Comparison of ENCODE assay signal across 16 cellular contexts in genomic region chr12:117501066-117501465, GRCh38.
"Had no signal": no experiment of that assay in that cellular context is flagged by ENCODE, and none has a peak within 500 bp of the region (broad histone marks: within the 10 kb centered on the region; RNA-seq: fewer than 3 reads in every experiment).

No MANE protein-coding gene starts in this region.

- H3K9me3 ChIP-seq: colonic mucosa, esophagus squamous epithelium, gastroesophageal sphincter, lower lobe of right lung had no signal

- H3K9me3 Mint-ChIP-seq: dendritic cell treated with granulocyte-macrophage colony-stimulating factor and Interleukin-4, amounts not matched to agents 40 ng/mL and 50 ng/mL, for 4 days; effector memory CD8-positive, alpha-beta T cell; endodermal cell; mesothelial cell of epicardium had no signal

- H3K27ac Mint-ChIP-seq: dendritic cell treated with granulocyte-macrophage colony-stimulating factor and Interleukin-4, amounts not matched to agents 40 ng/mL and 50 ng/mL, for 4 days; effector memory CD8-positive, alpha-beta T cell; endodermal cell; mesothelial cell of epicardium; naive thymus-derived CD4-positive, alpha-beta T cell had no signal

- ATAC-seq: effector memory CD8-positive, alpha-beta T cell; foreskin keratinocyte; gastroesophageal sphincter; naive thymus-derived CD4-positive, alpha-beta T cell had no signal

- H3K27me3 ChIP-seq: colonic mucosa, esophagus squamous epithelium, foreskin keratinocyte, heart left ventricle had no signal

- H3K4me3 ChIP-seq: colonic mucosa, esophagus squamous epithelium, gastroesophageal sphincter, heart left ventricle, lower lobe of right lung had no signal

- H3K4me3 Mint-ChIP-seq: dendritic cell treated with granulocyte-macrophage colony-stimulating factor and Interleukin-4, amounts not matched to agents 40 ng/mL and 50 ng/mL, for 4 days; effector memory CD8-positive, alpha-beta T cell; endodermal cell; mesothelial cell of epicardium; naive thymus-derived CD4-positive, alpha-beta T cell had no signal

- DNase-seq: cortex of kidney; effector CD8-positive, alpha-beta T cell; effector memory CD8-positive, alpha-beta T cell; endodermal cell; esophagus squamous epithelium; foreskin keratinocyte; hippocampal formation; mesenchymal stem cell; naive thymus-derived CD4-positive, alpha-beta T cell had no signal

- H3K4me1 ChIP-seq: colonic mucosa, foreskin keratinocyte, gastroesophageal sphincter had no signal

- H3K36me3 ChIP-seq: colonic mucosa, esophagus squamous epithelium, gastroesophageal sphincter, heart left ventricle, lower lobe of right lung had no signal

- H3K36me3 Mint-ChIP-seq: mesothelial cell of epicardium; naive thymus-derived CD4-positive, alpha-beta T cell had no signal

- H3K27ac ChIP-seq: colonic mucosa, epithelial cell of prostate, esophagus squamous epithelium, foreskin keratinocyte, gastroesophageal sphincter, heart left ventricle, lower lobe of right lung had no signal
